Comparison of ENCODE assay signal across 16 cellular contexts in genomic region chr1:216705686-216706085, GRCh38. TPM values are rescaled to one million over a fixed set of nuclear protein-coding genes. Genes with fewer than 3 reads are reported as not detected.
DNase-seq lines count a peak whose midpoint lies in the region; ATAC-seq, FAIRE-seq and TF ChIP-seq lines count a peak whose summit lies in the region.
"Had no signal": no experiment of that assay in that cellular context is flagged by ENCODE, and none has a peak within 500 bp of the region (broad histone marks: within the 10 kb centered on the region; RNA-seq: fewer than 3 reads in every experiment).

No MANE protein-coding gene starts in this region.

- H3K36me3 Mint-ChIP-seq in GM23338 (ENCODE audit: low read depth) (no peaks in the 10 kb centered on the region), natural killer cell (no peaks in the 10 kb centered on the region)

- H3K4me1 ChIP-seq in GM23338 (ENCODE audit: insufficient read depth), result 0 out of 2 replicates have a peak, but pooled peaks cover 8% of the 10 kb centered on the region
- H3K4me1 ChIP-seq: vagina had no signal

- H3K27ac ChIP-seq in GM23338 (ENCODE audit: low read depth), result no peak overlapping the region
- H3K27ac ChIP-seq: BLaER1 treated with 17β-estradiol and CSF1 and Interleukin-3, amounts not matched to agents 10 nM and 100 nM; coronary artery; hepatocyte; vagina had no signal

- H3K4me3 Mint-ChIP-seq in GM23338 (no peak overlapping the region), natural killer cell (no peak overlapping the region)
- H3K4me3 Mint-ChIP-seq: stimulated activated naive CD8-positive, alpha-beta T cell treated with anti-CD3 and anti-CD28 coated beads, Interleukin-15, amount 100 ng/mL, for 72 hours had no signal

- no peak for TF ChIP-seq CTCF in GM23338 (conservative IDR thresholded peaks at IDR 0.05; ENCODE audit: low read depth in 2 of 2)
- no peak for TF ChIP-seq CTCF in natural killer cell (IDR thresholded peaks at IDR 0.05)

- ATAC-seq in GM23338 (peak; percentile 32; the same call in 1 of the 3 replicates), natural killer cell (no peak), GM21723 (IDR thresholded peaks at IDR 0.05; ENCODE audit: unreplicated experiment) (no peak)
- ATAC-seq: HCT116; left cardiac atrium; stimulated activated naive CD8-positive, alpha-beta T cell treated with anti-CD3 and anti-CD28 coated beads, Interleukin-15, amount 100 ng/mL, for 72 hours had no signal

- H3K9me3 Mint-ChIP-seq in GM23338, result no peaks in the 10 kb centered on the region
- peaks cover 2 to 9% of the 10 kb centered on the region in 2 donors for H3K9me3 Mint-ChIP-seq in natural killer cell
- H3K9me3 Mint-ChIP-seq: stimulated activated naive CD8-positive, alpha-beta T cell treated with anti-CD3 and anti-CD28 coated beads, Interleukin-15, amount 100 ng/mL, for 72 hours had no signal

- FAIRE-seq in HTR-8/SVneo (lab: Jason Lieb, UNC), result no peak
- FAIRE-seq: GM12891 had no signal

- H3K4me1 Mint-ChIP-seq in GM23338 (peaks cover 22% of the 10 kb centered on the region), natural killer cell (no peaks in the 10 kb centered on the region)
- H3K4me1 Mint-ChIP-seq: stimulated activated naive CD8-positive, alpha-beta T cell treated with anti-CD3 and anti-CD28 coated beads, Interleukin-15, amount 100 ng/mL, for 72 hours had no signal

- H3K27me3 Mint-ChIP-seq in GM23338 (ENCODE audit: insufficient read depth, low read depth, poor library complexity) (no peaks in the 10 kb centered on the region), natural killer cell (ENCODE audit: low read depth in 2 of 2) (no peaks in the 10 kb centered on the region)
- H3K27me3 Mint-ChIP-seq: stimulated activated naive CD8-positive, alpha-beta T cell treated with anti-CD3 and anti-CD28 coated beads, Interleukin-15, amount 100 ng/mL, for 72 hours had no signal

- no peak overlapping the region; the same call in none of the 2 replicates for H3K27ac Mint-ChIP-seq in GM23338
- H3K27ac Mint-ChIP-seq in natural killer cell, result no peak overlapping the region
- H3K27ac Mint-ChIP-seq: stimulated activated naive CD8-positive, alpha-beta T cell treated with anti-CD3 and anti-CD28 coated beads, Interleukin-15, amount 100 ng/mL, for 72 hours had no signal

- H3K36me3 ChIP-seq in GM23338 (ENCODE audit: insufficient read depth), result no peaks in the 10 kb centered on the region
- H3K36me3 ChIP-seq: BLaER1 treated with 17β-estradiol and CSF1 and Interleukin-3, amounts not matched to agents 10 nM and 100 nM; vagina had no signal

- H3K27me3 ChIP-seq in GM23338 (ENCODE audit: insufficient read depth), result no peaks in the 10 kb centered on the region
- H3K27me3 ChIP-seq: BLaER1 treated with 17β-estradiol and CSF1 and Interleukin-3, amounts not matched to agents 10 nM and 100 nM; hepatocyte; vagina had no signal

- no peaks in the 10 kb centered on the region for H3F3A ChIP-seq in GM23338 (replicated peaks; ENCODE audit: low read depth)

- H3K4me2 ChIP-seq in GM23338, result no peak overlapping the region
- H3K4me2 ChIP-seq: BLaER1 treated with 17β-estradiol and CSF1 and Interleukin-3, amounts not matched to agents 10 nM and 100 nM; hepatocyte had no signal

- no peak overlapping the region for H3K4me3 ChIP-seq in GM23338
- H3K4me3 ChIP-seq: BLaER1 treated with 17β-estradiol and CSF1 and Interleukin-3, amounts not matched to agents 10 nM and 100 nM; coronary artery; hepatocyte; vagina had no signal

- H3K9me2 ChIP-seq in GM23338 (ENCODE audit: insufficient read depth), result no peaks in the 10 kb centered on the region

- H2AFZ ChIP-seq in GM23338, result no peak overlapping the region; the same call in 1 of the 2 replicates
- H2AFZ ChIP-seq: hepatocyte had no signal

- no peaks in the 10 kb centered on the region for H4K20me1 ChIP-seq in GM23338 (replicated peaks; ENCODE audit: insufficient read depth)
- H4K20me1 ChIP-seq: BLaER1 treated with 17β-estradiol and CSF1 and Interleukin-3, amounts not matched to agents 10 nM and 100 nM had no signal

- H3K79me2 ChIP-seq in GM23338 (replicated peaks; ENCODE audit: insufficient read depth), result no peaks in the 10 kb centered on the region
- H3K79me2 ChIP-seq: hepatocyte had no signal

- DNase-seq in GM23338 (ENCODE audit: low spot score), result no peak
- DNase-seq in NCI-H1930 (lab: John Stamatoyannopoulos, UW), result peak; percentile 7 to 57
- peak; percentile 74 for DNase-seq in NCI-H774 (lab: John Stamatoyannopoulos, UW)
- DNase-seq in occipital lobe (lab: John Stamatoyannopoulos, UW), result peak; percentile 47
- no peak for DNase-seq in natural killer cell
- no peak for DNase-seq in HTR-8/SVneo (ENCODE audit: insufficient read length, low spot score)
- DNase-seq: left cardiac atrium; stimulated activated naive CD8-positive, alpha-beta T cell treated with anti-CD3 and anti-CD28 coated beads, Interleukin-15, amount 100 ng/mL, for 72 hours had no signal

- intact Hi-C loops in natural killer cell (cut with micrococcal nuclease), result no loop called here

TF ChIP-seq in GM23338, 12 proteins besides CTCF, POLR2A, EP300 and RAD21:
- no peak for TF ChIP-seq ZNF331 (CRISPR knock-in tag; IDR thresholded peaks at IDR 0.05; ENCODE audit: low read depth)
- no peak for TF ChIP-seq EZH2phosphoT487 (IDR thresholded peaks at IDR 0.05; ENCODE audit: unreplicated experiment)
- TF ChIP-seq STAT1 (IDR thresholded peaks at IDR 0.05; ENCODE audit: unreplicated experiment), result no peak

RNA-seq across cellular contexts. Expression of gene ESRRG, which starts 17.5 kb away (rescaled TPM):
- 1.7 and 3.2 TPM in 2 replicates for total RNA-seq in GM23338 (2014; rRNA removed; shearing (Covaris generic))
- polyA plus RNA-seq in GM23338 (2016; fragmentation: Nextera tagmentation; extraction: Ambion mirVana), result 0.66 and 1.2 TPM in 2 replicates
- 6.9 TPM for total RNA-seq in occipital lobe
- not detected for total RNA-seq in natural killer cell
- total RNA-seq: activated CD8-positive, alpha-beta memory T cell treated with anti-CD3 and anti-CD28 coated beads for 36 hours had no signal

Comparison
In these comparisons a context has a peak if more than half of its experiments do, and no peak if none do; other contexts are left out.
1. DNase-seq: peak in NCI-H1930 (2 of 2), NCI-H774 (single experiment) and occipital lobe (single experiment); none in GM23338 (single experiment), natural killer cell (single experiment) and HTR-8/SVneo (single experiment).